Comparison of ENCODE assay signal across 31 cellular contexts in genomic region chr14:99532310-99532709, GRCh38.
"Had no signal": no experiment of that assay in that cellular context is flagged by ENCODE, and none has a peak within 500 bp of the region (broad histone marks: within the 10 kb centered on the region; RNA-seq: fewer than 3 reads in every experiment).

No MANE protein-coding gene starts in this region.

- DNase-seq: activated CD4-positive, alpha-beta T cell treated with anti-CD3 and anti-CD28 coated beads for 4 hours; activated CD4-positive, alpha-beta T cell treated with anti-CD3 and anti-CD28 coated beads, Interleukin-2, amount 50 U/mL, for 4 hours; activated effector memory CD4-positive, alpha-beta T cell treated with anti-CD3 and anti-CD28 coated beads, Interleukin-2, amount 50 U/mL, for 16 hours; activated naive CD4-positive, alpha-beta T cell treated with anti-CD3 and anti-CD28 coated beads for 36 hours; activated naive CD8-positive, alpha-beta T cell treated with anti-CD3 and anti-CD28 coated beads for 36 hours; activated T-cell treated with anti-CD3 and anti-CD28 coated beads for 4 hours; adrenal gland; aorta; cortex of kidney; effector memory CD8-positive, alpha-beta T cell; foreskin keratinocyte; heart left ventricle; left lung; lower lobe of right lung; ovary; small intestine; stimulated activated CD4-positive, alpha-beta T cell treated with anti-CD3 and anti-CD28 coated beads, Interleukin-4, amount 100 ng/mL, for 24 hours; T-helper 9 cell had no signal

- H3K4me3 Mint-ChIP-seq: activated naive CD4-positive, alpha-beta T cell treated with anti-CD3 and anti-CD28 coated beads for 36 hours; activated naive CD8-positive, alpha-beta T cell treated with anti-CD3 and anti-CD28 coated beads for 36 hours; activated T-helper 1 cell treated with anti-CD3 and anti-CD28 coated beads, Interleukin-12 subunit alpha, Interleukin-12 subunit beta, Interleukin-2, Interleukin-4 antibody, amounts not matched to agents 30 ng/mL and 10 ng/mL and 1 ng/mL, durations not matched to agents 14 hours and 24 hours and 36 hours; effector memory CD8-positive, alpha-beta T cell; nephron; stimulated activated effector memory CD8-positive, alpha-beta T cell treated with anti-CD3 and anti-CD28 coated beads, Interleukin-12 subunit alpha, Interleukin-12 subunit beta, amount 100 ng/mL, for 72 hours; stimulated activated naive CD8-positive, alpha-beta T cell treated with anti-CD3 and anti-CD28 coated beads, Interleukin-15, Interleukin-2, amounts not matched to agents 100 ng/mL and 50 ng/mL, for 24 hours had no signal

- H3K4me1 Mint-ChIP-seq: stimulated activated effector memory CD8-positive, alpha-beta T cell treated with anti-CD3 and anti-CD28 coated beads, Interleukin-12 subunit alpha, Interleukin-12 subunit beta, amount 100 ng/mL, for 72 hours had no signal

- H3K9me3 Mint-ChIP-seq: activated naive CD4-positive, alpha-beta T cell treated with anti-CD3 and anti-CD28 coated beads for 36 hours; activated naive CD8-positive, alpha-beta T cell treated with anti-CD3 and anti-CD28 coated beads for 36 hours; activated T-helper 1 cell treated with anti-CD3 and anti-CD28 coated beads, Interleukin-12 subunit alpha, Interleukin-12 subunit beta, Interleukin-2, Interleukin-4 antibody, amounts not matched to agents 30 ng/mL and 10 ng/mL and 1 ng/mL, durations not matched to agents 14 hours and 24 hours and 36 hours; effector memory CD8-positive, alpha-beta T cell; nephron; stimulated activated effector memory CD8-positive, alpha-beta T cell treated with anti-CD3 and anti-CD28 coated beads, Interleukin-12 subunit alpha, Interleukin-12 subunit beta, amount 100 ng/mL, for 72 hours; stimulated activated naive CD8-positive, alpha-beta T cell treated with anti-CD3 and anti-CD28 coated beads, Interleukin-15, Interleukin-2, amounts not matched to agents 100 ng/mL and 50 ng/mL, for 24 hours had no signal

- H3K36me3 Mint-ChIP-seq: activated naive CD8-positive, alpha-beta T cell treated with anti-CD3 and anti-CD28 coated beads for 36 hours; brain; stimulated activated effector memory CD8-positive, alpha-beta T cell treated with anti-CD3 and anti-CD28 coated beads, Interleukin-12 subunit alpha, Interleukin-12 subunit beta, amount 100 ng/mL, for 72 hours had no signal

- H3K27ac ChIP-seq: adrenal gland, cardiac muscle cell, foreskin keratinocyte, left lung, lower lobe of right lung, neutrophil, thoracic aorta, VCaP had no signal

- H3K4me1 ChIP-seq: left lung, lower lobe of right lung had no signal

- FAIRE-seq: small intestine, TTC549, urothelium cell line had no signal

- H3K27me3 Mint-ChIP-seq: activated naive CD8-positive, alpha-beta T cell treated with anti-CD3 and anti-CD28 coated beads for 36 hours; effector memory CD8-positive, alpha-beta T cell; progenitor cell of endocrine pancreas; stimulated activated naive CD8-positive, alpha-beta T cell treated with anti-CD3 and anti-CD28 coated beads, Interleukin-15, Interleukin-2, amounts not matched to agents 100 ng/mL and 50 ng/mL, for 24 hours had no signal

- H3K36me3 ChIP-seq: adrenal gland, cardiac muscle cell, heart left ventricle, left lung, lower lobe of right lung, neutrophil, ovary, thoracic aorta had no signal

- H3K4me3 ChIP-seq: adrenal gland, cardiac muscle cell, heart left ventricle, left lung, lower lobe of right lung, ovary, thoracic aorta had no signal

- H3K27me3 ChIP-seq: adrenal gland, cardiac muscle cell, foreskin keratinocyte, heart left ventricle, left lung, neutrophil, ovary had no signal

- H3K9me3 ChIP-seq: adrenal gland, heart left ventricle, left lung, lower lobe of right lung, neutrophil, ovary, thoracic aorta had no signal

- ATAC-seq: effector memory CD8-positive, alpha-beta T cell; foreskin keratinocyte; heart left ventricle; left lung; lower lobe of right lung; sciatic nerve; stimulated activated effector memory CD8-positive, alpha-beta T cell treated with anti-CD3 and anti-CD28 coated beads, Interleukin-12 subunit alpha, Interleukin-12 subunit beta, amount 100 ng/mL, for 72 hours had no signal

- H3K27ac Mint-ChIP-seq: activated naive CD4-positive, alpha-beta T cell treated with anti-CD3 and anti-CD28 coated beads for 36 hours; activated naive CD8-positive, alpha-beta T cell treated with anti-CD3 and anti-CD28 coated beads for 36 hours; activated T-helper 1 cell treated with anti-CD3 and anti-CD28 coated beads, Interleukin-12 subunit alpha, Interleukin-12 subunit beta, Interleukin-2, Interleukin-4 antibody, amounts not matched to agents 30 ng/mL and 10 ng/mL and 1 ng/mL, durations not matched to agents 14 hours and 24 hours and 36 hours; progenitor cell of endocrine pancreas; stimulated activated effector memory CD8-positive, alpha-beta T cell treated with anti-CD3 and anti-CD28 coated beads, Interleukin-12 subunit alpha, Interleukin-12 subunit beta, amount 100 ng/mL, for 72 hours; stimulated activated naive CD8-positive, alpha-beta T cell treated with anti-CD3 and anti-CD28 coated beads, Interleukin-15, Interleukin-2, amounts not matched to agents 100 ng/mL and 50 ng/mL, for 24 hours had no signal
